In the genomic region with DNA sequence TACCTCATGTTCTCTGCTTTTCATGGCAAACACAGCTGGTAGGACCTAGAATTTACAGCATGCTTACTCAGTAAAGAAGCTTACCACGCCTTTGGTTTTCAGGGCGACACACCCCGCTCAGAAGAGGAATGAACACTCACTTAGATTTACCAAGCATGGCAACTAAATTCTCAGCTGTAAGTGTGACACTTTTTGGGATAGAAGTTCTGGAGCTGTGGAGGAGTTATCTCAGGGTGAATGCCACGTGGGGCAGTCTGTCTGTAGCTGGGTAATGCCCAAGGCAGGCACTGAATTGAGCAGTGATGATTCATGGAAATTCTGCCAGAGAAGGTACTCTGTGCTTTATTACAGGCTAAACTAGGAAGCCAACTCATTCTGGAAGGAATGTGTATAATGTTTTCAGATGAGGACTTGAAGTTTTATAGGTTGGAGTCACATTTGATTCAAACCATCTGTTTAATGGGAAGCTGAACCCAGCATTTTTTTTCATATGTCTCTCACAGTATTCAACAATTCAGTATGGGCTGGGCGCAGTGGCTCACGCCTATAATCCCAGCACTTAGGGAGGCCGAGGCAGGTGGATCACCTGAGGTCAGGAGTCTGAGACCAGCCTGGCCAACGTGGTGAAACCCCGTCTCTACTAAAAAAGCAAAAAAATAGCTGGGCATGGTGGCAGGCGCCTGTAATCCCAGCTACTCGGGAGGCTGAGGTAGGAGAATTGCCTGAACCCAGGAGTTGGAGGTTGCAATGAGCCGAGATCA, we compare ENCODE assay signal across 11 cellular contexts. TPM values are rescaled to one million over a fixed set of nuclear protein-coding genes. Genes with fewer than 3 reads are reported as not detected.
A peak's percentile ranks its signal among the peaks of the same experiment; 100 is the strongest.
DNase-seq lines count a peak whose midpoint lies in the region; ATAC-seq, FAIRE-seq and TF ChIP-seq lines count a peak whose summit lies in the region.
"Had no signal": no experiment of that assay in that cellular context is flagged by ENCODE, and none has a peak within 500 bp of the region (broad histone marks: within the 10 kb centered on the region; RNA-seq: fewer than 3 reads in every experiment).

No MANE protein-coding gene starts in this region.

- H3K79me2 ChIP-seq in H1 (ENCODE audit: control insufficient read depth in 1 of 2, insufficient read depth in 2 of 2, low read length in 2 of 2): peaks cover 0 to 15% of the 10 kb centered on the region in 2 experiments; a peak in 3 of 4 replicates

- no peak for TF ChIP-seq EP300 in H1 (IDR thresholded peaks at IDR 0.05; ENCODE audit: borderline replicate concordance in 1 of 2, low read depth in 2 of 2, low read length in 2 of 2)

- no peak overlapping the region for H2BK15ac ChIP-seq in H1 (ENCODE audit: low read length)

- H3K4ac ChIP-seq in H1 (replicated peaks; ENCODE audit: insufficient read length, low read depth, low read length): no peak overlapping the region

- in situ Hi-C loops in ACHN (cut with HindIII; ENCODE audit: low pct_ligation_motif_present, low pct_unique_long_range_greater_than_20kb, low sequenced_read_pairs): loop anchor here (25.0 kb wide), 1 partner anchor 127 kb away; no protein-coding TSS in a partner anchor

- POLR2A ChIA-PET in H1 (lab: Charles Lee; ENCODE audit: partially characterized antibody): no interaction called here

- H2BK20ac ChIP-seq in H1 (ENCODE audit: low read length): no peak overlapping the region

- peaks cover 2% of the 10 kb centered on the region for H3K36me3 Mint-ChIP-seq in T-helper 17 cell (ENCODE audit: low read depth)

- no peak overlapping the region for H3K27ac ChIP-seq in H1 (ENCODE audit: low read depth, low read length)

- H4K20me1 ChIP-seq in H1 (replicated peaks in 1 of 2; ENCODE audit: control insufficient read depth in 1 of 2, insufficient read depth in 2 of 2, low read length in 2 of 2): no peaks in the 10 kb centered on the region

- H3K23me2 ChIP-seq in H1 (ENCODE audit: low read depth, low read length): peaks cover 11% of the 10 kb centered on the region

- no peak overlapping the region for H4K5ac ChIP-seq in H1 (ENCODE audit: insufficient read length, low read depth, low read length)

- H3K27me3 Mint-ChIP-seq in T-helper 17 cell: no peaks in the 10 kb centered on the region

- no peak overlapping the region for H3K23ac ChIP-seq in H1 (ENCODE audit: insufficient read length)

- ATAC-seq in T-helper 17 cell (no peak), HG02759 (IDR thresholded peaks at IDR 0.05; ENCODE audit: unreplicated experiment) (no peak)
- ATAC-seq: activated T-cell treated with anti-CD3 and anti-CD28 coated beads, Interleukin-2, amount 50 U/mL, for 72 hours; stimulated activated naive B cell treated with anti-CD40 and anti-IgM and Interleukin-4, amounts not matched to agents 10 μg/mL and 1 μg/mL and 100 μg/mL, for 72 hours had no signal

- peaks cover 19% of the 10 kb centered on the region for H3K4me1 Mint-ChIP-seq in T-helper 17 cell

- no peak for FAIRE-seq in H1 (lab: Jason Lieb, UNC)

- H2AFZ ChIP-seq in H1 (ENCODE audit: low read length): peak overlapping the region; percentile 48; the same call in 1 of the 2 replicates

- 84% methylated on average over 12 of the region's 12 CpGs; no CpG with 5 or more reads in 1 of the 2 experiments for WGBS in H1 (ENCODE audit: extremely low coverage in 1 of 2, insufficient coverage in 1 of 2, insufficient read length in 1 of 2, insufficient replicate concordance in 2 of 2, low coverage in 1 of 2, low lambda C conversion rate in 2 of 2, missing lambda C conversion rate in 1 of 2), 2 experiments

- H3K9ac ChIP-seq in H1 (replicated peaks in 1 of 4; ENCODE audit: extremely low read depth in 1 of 4, low read depth in 3 of 4, low read length in 3 of 4): no peak overlapping the region

- DNase-seq in ACHN: peak; percentile 92
- DNase-seq in LoVo (ENCODE audit: low spot score): peak; percentile 79
- no peak for DNase-seq in H1 (ENCODE audit: low read depth in 1 of 2, low spot score in 2 of 2)
- DNase-seq in myocyte (ENCODE audit: low read depth): peak; percentile 98
- DNase-seq in T-helper 17 cell: no peak
- DNase-seq in T-helper 1 cell: no peak
- DNase-seq in KG1 (lab: John Stamatoyannopoulos, UW): no peak
- DNase-seq: activated T-cell treated with anti-CD3 and anti-CD28 coated beads, Interleukin-2, amount 50 U/mL, for 72 hours; DMS153; stimulated activated naive B cell treated with anti-CD40 and anti-IgM and Interleukin-4, amounts not matched to agents 10 μg/mL and 1 μg/mL and 100 μg/mL, for 72 hours had no signal

- H2BK120ac ChIP-seq in H1 (replicated peaks; ENCODE audit: low read depth, low read length): no peak overlapping the region

- no peak overlapping the region for H2AK5ac ChIP-seq in H1 (ENCODE audit: low read depth, low read length)

- H3K4me1 ChIP-seq in H1 (replicated peaks in 1 of 4; ENCODE audit: control insufficient read depth in 3 of 4, insufficient read depth in 4 of 4, low read length in 3 of 4): no peaks in the 10 kb centered on the region

- H3K14ac ChIP-seq in H1 (ENCODE audit: insufficient read length): no peak overlapping the region

- no peak overlapping the region for H3K27ac Mint-ChIP-seq in T-helper 17 cell
- H3K27ac Mint-ChIP-seq: activated T-cell treated with anti-CD3 and anti-CD28 coated beads, Interleukin-2, amount 50 U/mL, for 72 hours; stimulated activated naive B cell treated with anti-CD40 and anti-IgM and Interleukin-4, amounts not matched to agents 10 μg/mL and 1 μg/mL and 100 μg/mL, for 72 hours had no signal

- TF ChIP-seq POLR2A in H1 (IDR thresholded peaks at IDR 0.05; ENCODE audit: control extremely low read depth in 1 of 2, low read depth in 2 of 2, low read length in 2 of 2): no peak

- no peak overlapping the region for H4K8ac ChIP-seq in H1 (ENCODE audit: extremely low read depth, insufficient read depth, low read length)

- H3K18ac ChIP-seq in H1 (ENCODE audit: extremely low read depth, low read length): no peak overlapping the region

- CTCF ChIA-PET in H1 (lab: Charles Lee; ENCODE audit: partially characterized antibody): interaction anchor here (0.7 to 4.8 kb wide), 6 partner anchors 50 to 411 kb away, joined by 3 to 34 read pairs (median 4); no protein-coding TSS in a partner anchor

- no peak overlapping the region for H2BK5ac ChIP-seq in H1 (ENCODE audit: low read depth, low read length)

- peaks cover 0 to 4% (median 0%) of the 10 kb centered on the region in 4 experiments; a peak in 2 of 8 replicates for H3K36me3 ChIP-seq in H1 (ENCODE audit: control insufficient read depth in 2 of 4, insufficient read depth in 4 of 4, low read length in 3 of 4)

- TF ChIP-seq CTCF in H1 (IDR thresholded peaks at IDR 0.05; ENCODE audit: control extremely low read depth in 1 of 3, insufficient read depth in 1 of 3, low read depth in 1 of 3, low read length in 3 of 3): no peak

- H3K27me3 ChIP-seq in H1 (replicated peaks in 1 of 4; ENCODE audit: control insufficient read depth in 3 of 4, extremely low read depth in 1 of 4, insufficient read depth in 3 of 4, low read length in 3 of 4): no peaks in the 10 kb centered on the region

- 0 out of 2 replicates have a peak, but pooled peaks cover 3% of the 10 kb centered on the region for H3K79me1 ChIP-seq in H1 (ENCODE audit: low read depth, low read length)

- H4K91ac ChIP-seq in H1 (replicated peaks; ENCODE audit: insufficient read length, low read length): no peak overlapping the region

- peaks cover 0 to 19% of the 10 kb centered on the region in 2 experiments; a peak in 2 of 4 replicates for H3K9me3 ChIP-seq in H1 (ENCODE audit: insufficient read depth in 2 of 2, low read depth in 1 of 2, low read length in 1 of 2)
- no peaks in the 10 kb centered on the region for H3K9me3 ChIP-seq in T-helper 17 cell (ENCODE audit: control insufficient read depth, low read length, poor library complexity, severe bottlenecking)

- no peak overlapping the region for H3K4me2 ChIP-seq in H1 (ENCODE audit: insufficient read depth in 1 of 2, low read depth in 2 of 2, low read length in 2 of 2)

- H2BK12ac ChIP-seq in H1 (ENCODE audit: low read depth, low read length): no peak overlapping the region

- H3K4me3 ChIP-seq in H1 (ENCODE audit: extremely low read depth in 1 of 4, insufficient read depth in 2 of 4, low read depth in 3 of 4, low read length in 4 of 4): no peak overlapping the region

- no peak overlapping the region for H3K4me3 Mint-ChIP-seq in T-helper 17 cell
- H3K4me3 Mint-ChIP-seq: activated T-cell treated with anti-CD3 and anti-CD28 coated beads, Interleukin-2, amount 50 U/mL, for 72 hours; stimulated activated naive B cell treated with anti-CD40 and anti-IgM and Interleukin-4, amounts not matched to agents 10 μg/mL and 1 μg/mL and 100 μg/mL, for 72 hours had no signal

- no peak for TF ChIP-seq RAD21 in H1 (IDR thresholded peaks at IDR 0.05 in 1 of 2, conservative IDR thresholded peaks at IDR 0.05 in 1 of 2; ENCODE audit: low read depth in 2 of 2, low read length in 2 of 2)

- H3K56ac ChIP-seq in H1 (replicated peaks; ENCODE audit: insufficient read length, low read depth, low read length): no peak overlapping the region

TF ChIP-seq in H1, 55 proteins besides CTCF, POLR2A, EP300 and RAD21 (continues in another document):
- TF ChIP-seq, protein P1, sequence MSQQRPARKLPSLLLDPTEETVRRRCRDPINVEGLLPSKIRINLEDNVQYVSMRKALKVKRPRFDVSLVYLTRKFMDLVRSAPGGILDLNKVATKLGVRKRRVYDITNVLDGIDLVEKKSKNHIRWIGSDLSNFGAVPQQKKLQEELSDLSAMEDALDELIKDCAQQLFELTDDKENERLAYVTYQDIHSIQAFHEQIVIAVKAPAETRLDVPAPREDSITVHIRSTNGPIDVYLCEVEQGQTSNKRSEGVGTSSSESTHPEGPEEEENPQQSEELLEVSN (IDR thresholded peaks at IDR 0.05): no peak
- TF ChIP-seq MAFK (IDR thresholded peaks at IDR 0.05; ENCODE audit: low read depth, low read length) (no peak), SUZ12 (IDR thresholded peaks at IDR 0.05; ENCODE audit: low read length) (no peak), SIRT6 (IDR thresholded peaks at IDR 0.05; ENCODE audit: low read length) (no peak), CEBPB (IDR thresholded peaks at IDR 0.05; ENCODE audit: low read depth, low read length) (no peak), RXRA (IDR thresholded peaks at IDR 0.05; ENCODE audit: insufficient read depth, low read depth, low read length) (no peak), PHF8 (conservative IDR thresholded peaks at IDR 0.05; ENCODE audit: low read depth, low read length) (no peak)

RNA-seq across cellular contexts. Expression of gene PRIM2, which starts 3.5 kb away (rescaled TPM):
- 46.8 and 50.0 TPM in 2 replicates for total RNA-seq in H1 (2021; fragmentation: NEBNext Ultra II Directional; extraction: Animal tissue kit (Norgen Biotek cat#: 25700))
- 10.3 and 20.8 TPM in 2 replicates for polyA plus RNA-seq in H1 (2011; rRNA removed)
- polyA plus RNA-seq in H1 (2011; cell fraction: cytosol; rRNA removed): 18.3 TPM
- polyA plus RNA-seq in H1 (2011; cell fraction: nucleus; rRNA removed): 8.1 TPM
- polyA plus RNA-seq in H1 (2012, experiment 1 of 2): 24.5 to 35.9 TPM (median 26.1 TPM) in 4 replicates
- polyA plus RNA-seq in H1 (2012, experiment 2 of 2): 5.4 TPM
- 24.7 TPM for polyA plus RNA-seq in H1 (2013, experiment 1 of 2)
- 25.3 TPM for polyA plus RNA-seq in H1 (2013, experiment 2 of 2)
- polyA minus RNA-seq in H1 (2011; rRNA and poly(A)+ RNA removed): 50.8 and 61.9 TPM in 2 replicates
- polyA minus RNA-seq in H1 (2011; cell fraction: cytosol; rRNA and poly(A)+ RNA removed): 22.0 TPM
- polyA minus RNA-seq in H1 (2011; cell fraction: nucleus; rRNA and poly(A)+ RNA removed): 107 TPM
- total RNA-seq in myocyte (12.4 and 15.8 TPM in 2 replicates), T-helper 17 cell (10 to 100 TPM; 13.5 to 16.6 TPM)
- 4.2 TPM for polyA plus RNA-seq in myocyte (2012)

Comparison
In these comparisons a context has a peak if more than half of its experiments do, and no peak if none do; other contexts are left out.
1. DNase-seq: peak in ACHN (single experiment), LoVo (single experiment) and myocyte (single experiment); none in H1 (0 of 2), T-helper 17 cell (0 of 3), T-helper 1 cell (0 of 5) and KG1 (single experiment).